20 cellular contexts compared by ENCODE assay signal in genomic region chr17:7556627-7557026, GRCh38. TPM values are rescaled to one million over a fixed set of nuclear protein-coding genes. Genes with fewer than 3 reads are reported as not detected.
DNase-seq lines count a peak whose midpoint lies in the region; ATAC-seq and TF ChIP-seq lines count a peak whose summit lies in the region.
"Had no signal": no experiment of that assay in that cellular context is flagged by ENCODE, and none has a peak within 500 bp of the region (broad histone marks: within the 10 kb centered on the region; RNA-seq: fewer than 3 reads in every experiment).

No MANE protein-coding gene starts in this region.

- H4K20me1 ChIP-seq in PC-9 (ENCODE audit: insufficient read depth), result no peaks in the 10 kb centered on the region

- TF ChIP-seq CTCF in stomach (IDR thresholded peaks at IDR 0.05) (no peak), PC-9 (conservative IDR thresholded peaks at IDR 0.05) (no peak)

- H3K4me3 Mint-ChIP-seq in activated naive CD8-positive, alpha-beta T cell, result no peak overlapping the region
- H3K4me3 Mint-ChIP-seq in activated naive CD8-positive, alpha-beta T cell treated with anti-CD3 and anti-CD28 coated beads, Interleukin-2, amount 50 U/mL, for 24 hours, result no peak overlapping the region
- H3K4me3 Mint-ChIP-seq in activated T-helper 17 cell treated with anti-CD3 and anti-CD28 coated beads, Interleukin-2, amount 50 U/mL, for 72 hours, result no peak overlapping the region
- H3K4me3 Mint-ChIP-seq: brain had no signal

- H3K36me3 ChIP-seq in muscle layer of colon (ENCODE audit: insufficient read depth, low read length), result peaks cover 9% of the 10 kb centered on the region
- peaks cover 0 to 8% (median 4%) of the 10 kb centered on the region in 4 donors for H3K36me3 ChIP-seq in stomach
- H3K36me3 ChIP-seq in PC-9 (ENCODE audit: low read depth), result no peaks in the 10 kb centered on the region

- H3K4me1 ChIP-seq in muscle layer of colon (ENCODE audit: insufficient read depth, low read length), result peaks cover 39% of the 10 kb centered on the region
- peaks cover 41 to 71% (median 50%) of the 10 kb centered on the region in 4 donors for H3K4me1 ChIP-seq in stomach
- H3K4me1 ChIP-seq in PC-9 (replicated peaks; ENCODE audit: insufficient read depth), result peaks cover 9% of the 10 kb centered on the region

- CTCF ChIA-PET in PC-9 (lab: Charles Lee), result interaction anchor here (1.4 kb wide), 1 partner anchor 42 kb away, joined by 3 read pairs; no protein-coding TSS in a partner anchor

- no peak overlapping the region for H3K4me2 ChIP-seq in PC-9

- H3K27ac ChIP-seq in muscle layer of colon (ENCODE audit: low read depth, low read length) (peak overlapping the region; percentile 96), stomach (peak overlapping the region; percentile 93 to 99 (median 97)), PC-9 (no peak overlapping the region)

- H3K9me3 ChIP-seq in muscle layer of colon (ENCODE audit: low read length) (no peaks in the 10 kb centered on the region), stomach (no peaks in the 10 kb centered on the region), PC-9 (ENCODE audit: insufficient read depth, low read depth) (no peaks in the 10 kb centered on the region)
- H3K9me3 ChIP-seq: testis had no signal

- H3K27me3 Mint-ChIP-seq in activated naive CD8-positive, alpha-beta T cell, result no peaks in the 10 kb centered on the region
- no peaks in the 10 kb centered on the region for H3K27me3 Mint-ChIP-seq in activated naive CD8-positive, alpha-beta T cell treated with anti-CD3 and anti-CD28 coated beads, Interleukin-2, amount 50 U/mL, for 24 hours
- H3K27me3 Mint-ChIP-seq in activated T-helper 17 cell treated with anti-CD3 and anti-CD28 coated beads, Interleukin-2, amount 50 U/mL, for 72 hours, result no peaks in the 10 kb centered on the region

- H3F3A ChIP-seq in PC-9 (ENCODE audit: insufficient read depth, low read depth), result no peaks in the 10 kb centered on the region

- 46 to 75% (median 62%) methylated on average over 12 of the region's 12 CpGs for WGBS in stomach, 5 donors

- intact Hi-C loops in stomach (cut with DNase I; ENCODE audit: low total_unique reads) (no loop called here), PC-9 (cut with micrococcal nuclease; ENCODE audit: unreplicated experiment) (no loop called here)

- H3K27me3 ChIP-seq in muscle layer of colon (ENCODE audit: control insufficient read depth in 1 of 2, insufficient read depth in 2 of 2, low read length in 2 of 2), result no peaks in the 10 kb centered on the region
- no peaks in the 10 kb centered on the region for H3K27me3 ChIP-seq in stomach
- H3K27me3 ChIP-seq in PC-9 (ENCODE audit: insufficient read depth, low read depth), result no peaks in the 10 kb centered on the region
- H3K27me3 ChIP-seq: testis had no signal

- TF ChIP-seq POLR2A in stomach (IDR thresholded peaks at IDR 0.05), result no peak

- no peaks in the 10 kb centered on the region for H3K79me2 ChIP-seq in PC-9 (ENCODE audit: low read depth)

- no peaks in the 10 kb centered on the region for H3K9me3 Mint-ChIP-seq in activated naive CD8-positive, alpha-beta T cell (ENCODE audit: low read depth)
- no peaks in the 10 kb centered on the region for H3K9me3 Mint-ChIP-seq in activated naive CD8-positive, alpha-beta T cell treated with anti-CD3 and anti-CD28 coated beads, Interleukin-2, amount 50 U/mL, for 24 hours
- H3K9me3 Mint-ChIP-seq in activated T-helper 17 cell treated with anti-CD3 and anti-CD28 coated beads, Interleukin-2, amount 50 U/mL, for 72 hours, result no peaks in the 10 kb centered on the region
- H3K9me3 Mint-ChIP-seq: brain had no signal

- no peak overlapping the region for H3K4me3 ChIP-seq in muscle layer of colon (ENCODE audit: low read depth in 1 of 2, low read length in 2 of 2)
- peak overlapping the region in 1 of 4 donors; percentile 99 for H3K4me3 ChIP-seq in stomach
- H3K4me3 ChIP-seq in PC-9, result no peak overlapping the region
- H3K4me3 ChIP-seq: lung, testis had no signal

- TF ChIP-seq EP300 in stomach (IDR thresholded peaks at IDR 0.05), result no peak

- POLR2A ChIA-PET in PC-9 (lab: Charles Lee; ENCODE audit: unreplicated experiment), result no interaction called here

- no peak for DNase-seq in activated naive CD8-positive, alpha-beta T cell treated with anti-CD3 and anti-CD28 coated beads, Interleukin-2, amount 50 U/mL, for 24 hours
- no peak for DNase-seq in stomach
- DNase-seq in NCI-H1105 treated with DMSO at 0.1 percent for 48 hours (lab: John Stamatoyannopoulos, UW), result no peak
- no peak for DNase-seq in PC-9
- DNase-seq: ACHN; activated CD4-positive, alpha-beta T cell treated with anti-CD3 and anti-CD28 coated beads, Interleukin-2, amount 50 U/mL, for 4 hours; Calu3; effector memory CD4-positive, alpha-beta T cell; GDM1; KG1; NCI-H1436; NCI-H2227 treated with DMSO at 0.1 percent for 48 hours; testis had no signal

- H3K9ac ChIP-seq in muscle layer of colon (ENCODE audit: low read length), result no peak overlapping the region
- H3K9ac ChIP-seq: parathyroid adenoma had no signal

- peak overlapping the region; percentile 18 for H3K27ac Mint-ChIP-seq in activated naive CD8-positive, alpha-beta T cell
- H3K27ac Mint-ChIP-seq in activated naive CD8-positive, alpha-beta T cell treated with anti-CD3 and anti-CD28 coated beads, Interleukin-2, amount 50 U/mL, for 24 hours, result no peak overlapping the region
- H3K27ac Mint-ChIP-seq in activated T-helper 17 cell treated with anti-CD3 and anti-CD28 coated beads, Interleukin-2, amount 50 U/mL, for 72 hours, result peak overlapping the region; percentile 32

- no peak overlapping the region for H2AFZ ChIP-seq in PC-9
- H2AFZ ChIP-seq: parathyroid adenoma had no signal

- H3K9me2 ChIP-seq in PC-9 (ENCODE audit: insufficient read depth), result no peaks in the 10 kb centered on the region

- H3K4me1 Mint-ChIP-seq in activated naive CD8-positive, alpha-beta T cell (ENCODE audit: low read depth), result peaks cover 68% of the 10 kb centered on the region
- H3K4me1 Mint-ChIP-seq in activated naive CD8-positive, alpha-beta T cell treated with anti-CD3 and anti-CD28 coated beads, Interleukin-2, amount 50 U/mL, for 24 hours, result peaks cover 76% of the 10 kb centered on the region
- peaks cover 35% of the 10 kb centered on the region for H3K4me1 Mint-ChIP-seq in activated T-helper 17 cell treated with anti-CD3 and anti-CD28 coated beads, Interleukin-2, amount 50 U/mL, for 72 hours

- H3K36me3 Mint-ChIP-seq in activated naive CD8-positive, alpha-beta T cell, result no peaks in the 10 kb centered on the region
- H3K36me3 Mint-ChIP-seq in activated naive CD8-positive, alpha-beta T cell treated with anti-CD3 and anti-CD28 coated beads, Interleukin-2, amount 50 U/mL, for 24 hours (ENCODE audit: low read depth), result no peaks in the 10 kb centered on the region
- H3K36me3 Mint-ChIP-seq in activated T-helper 17 cell treated with anti-CD3 and anti-CD28 coated beads, Interleukin-2, amount 50 U/mL, for 72 hours (ENCODE audit: low read depth), result peaks cover 21% of the 10 kb centered on the region
- H3K36me3 Mint-ChIP-seq: brain had no signal

- no TSS peak for BruUV-seq in PC-9 (replicated peaks; lab: Mats Ljungman, UMichigan)

- ATAC-seq in activated naive CD8-positive, alpha-beta T cell treated with anti-CD3 and anti-CD28 coated beads, Interleukin-2, amount 50 U/mL, for 24 hours, result no peak
- ATAC-seq in activated T-helper 17 cell treated with anti-CD3 and anti-CD28 coated beads, Interleukin-2, amount 50 U/mL, for 72 hours (replicated peaks), result no peak
- no peak for ATAC-seq in HG02571 (IDR thresholded peaks at IDR 0.05; ENCODE audit: unreplicated experiment)

RNA-seq across cellular contexts. Expression of gene TNFSF13, which starts 1.9 kb away (rescaled TPM):
- total RNA-seq in activated T-helper 17 cell treated with anti-CD3 and anti-CD28 coated beads, Interleukin-2, amount 50 U/mL, for 72 hours, result 1 to 10 TPM; 1.5 to 1.9 TPM
- 10 to 100 TPM; 15.6 to 55.4 (median 22.6) TPM for total RNA-seq in stomach
- polyA plus RNA-seq in stomach, result 10 to 100 TPM; 24.0 to 35.9 (median 32.0) TPM
- 46.4 and 65.4 TPM in 2 replicates for total RNA-seq in PC-9 (2021)

RNA-seq across cellular contexts. Expression of gene SENP3, which starts 5.1 kb away (rescaled TPM):
- 10 to 100 TPM; 28.9 to 59.3 TPM for total RNA-seq in activated T-helper 17 cell treated with anti-CD3 and anti-CD28 coated beads, Interleukin-2, amount 50 U/mL, for 72 hours
- total RNA-seq in stomach (10 to 100 TPM; 22.0 to 78.6 (median 49.9) TPM), PC-9 (2021) (68.4 and 72.4 TPM in 2 replicates)
- 10 to 100 TPM; 39.3 to 55.0 (median 53.0) TPM for polyA plus RNA-seq in stomach

RNA-seq across cellular contexts. Expression of gene TNFSF12, which starts 7.8 kb away (rescaled TPM):
- total RNA-seq in activated T-helper 17 cell treated with anti-CD3 and anti-CD28 coated beads, Interleukin-2, amount 50 U/mL, for 72 hours, result 10 to 100 TPM; 27.4 to 44.2 TPM
- total RNA-seq in stomach (100 to 1,000 TPM in 1 of 5 donors, 10 to 100 TPM in 3, 1 to 10 TPM in 1; 6.1 to 199 (median 49.6) TPM), PC-9 (2021) (14.3 and 21.5 TPM in 2 replicates)
- 10 to 100 TPM; 31.7 to 48.0 (median 45.1) TPM for polyA plus RNA-seq in stomach

RNA-seq across cellular contexts. Expression of gene CD68, which starts 22.8 kb away (rescaled TPM):
- 10 to 100 TPM; 17.5 to 51.8 TPM for total RNA-seq in activated T-helper 17 cell treated with anti-CD3 and anti-CD28 coated beads, Interleukin-2, amount 50 U/mL, for 72 hours
- total RNA-seq in stomach (10 to 100 TPM; 11.1 to 19.2 (median 13.9) TPM), PC-9 (2021) (27.0 and 37.0 TPM in 2 replicates)
- 10 to 100 TPM; 13.8 to 39.6 (median 28.9) TPM for polyA plus RNA-seq in stomach

RNA-seq across cellular contexts. Expression of gene MPDU1, which starts 27.0 kb away (rescaled TPM):
- total RNA-seq in activated T-helper 17 cell treated with anti-CD3 and anti-CD28 coated beads, Interleukin-2, amount 50 U/mL, for 72 hours, result 10 to 100 TPM; 58.3 to 96.4 TPM
- total RNA-seq in stomach (100 to 1,000 TPM in 3 of 5 donors, 10 to 100 TPM in 2; 64.8 to 188 (median 117) TPM), PC-9 (2021) (33.4 and 44.2 TPM in 2 replicates)
- 10 to 100 TPM; 27.2 to 67.4 (median 64.0) TPM for polyA plus RNA-seq in stomach

Comparison
In these comparisons a context has a peak if more than half of its experiments do, and no peak if none do; other contexts are left out.
1. RNA of gene TNFSF13, which starts 1.9 kb away (total RNA-seq): 46.4 to 65.4 TPM in PC-9 and 15.6 to 55.4 TPM in stomach; 1.5 to 1.9 TPM in activated T-helper 17 cell treated with anti-CD3 and anti-CD28 coated beads, Interleukin-2, amount 50 U/mL, for 72 hours; every median in the first group is over 4 times any median in the second.